ENCODE assay signal across 8 cellular contexts in genomic region chr12:117854339-117855012, GRCh38.
DNase-seq lines count a peak whose midpoint lies in the region; ATAC-seq, FAIRE-seq and TF ChIP-seq lines count a peak whose summit lies in the region.

No MANE protein-coding gene starts in this region.

- H3K36me3 ChIP-seq in HAP-1 (replicated peaks): no peaks in the 10 kb centered on the region

- H3K4me1 Mint-ChIP-seq in activated T-cell treated with anti-CD3 and anti-CD28 coated beads, Interleukin-2, amount 50 U/mL, for 72 hours (ENCODE audit: low read depth): no peaks in the 10 kb centered on the region

- no peaks in the 10 kb centered on the region for H3K27me3 Mint-ChIP-seq in activated T-cell treated with anti-CD3 and anti-CD28 coated beads, Interleukin-2, amount 50 U/mL, for 72 hours (ENCODE audit: low read depth)

- no peak overlapping the region for H3K27ac Mint-ChIP-seq in activated T-cell treated with anti-CD3 and anti-CD28 coated beads, Interleukin-2, amount 50 U/mL, for 72 hours

- peaks cover 0 to 2% of the 10 kb centered on the region in 2 donors for H3K36me3 Mint-ChIP-seq in activated T-cell treated with anti-CD3 and anti-CD28 coated beads, Interleukin-2, amount 50 U/mL, for 72 hours (ENCODE audit: insufficient read depth in 2 of 2)

- peak in 1 of 2 donors; percentile 39 for ATAC-seq in activated T-cell treated with anti-CD3 and anti-CD28 coated beads, Interleukin-2, amount 50 U/mL, for 72 hours (replicated peaks in 1 of 2)
- no peak for ATAC-seq in GM19467 (IDR thresholded peaks at IDR 0.05; ENCODE audit: unreplicated experiment)

- H3K9me3 Mint-ChIP-seq in activated T-cell treated with anti-CD3 and anti-CD28 coated beads, Interleukin-2, amount 50 U/mL, for 72 hours: peaks cover 0 to 4% of the 10 kb centered on the region in 2 donors

- H3K4me3 Mint-ChIP-seq in activated T-cell treated with anti-CD3 and anti-CD28 coated beads, Interleukin-2, amount 50 U/mL, for 72 hours: no peak overlapping the region

- no peaks in the 10 kb centered on the region for H3K9me3 ChIP-seq in HAP-1

- DNase-seq in COR-L47 (lab: John Stamatoyannopoulos, UW) (peak; percentile 13), HAP-1 (ENCODE audit: low spot score in 2 of 2) (peak; percentile 52 to 80), NCI-H526 treated with DMSO at 0.1 percent for 48 hours (lab: John Stamatoyannopoulos, UW) (peak; percentile 54), iPS-NIHi11 (ENCODE audit: low spot score) (peak; percentile 74), GM12892 (ENCODE audit: insufficient read length) (no peak)
- DNase-seq in activated T-cell treated with anti-CD3 and anti-CD28 coated beads, Interleukin-2, amount 50 U/mL, for 72 hours: peak; percentile 48 to 63
- DNase-seq in stimulated activated CD8-positive, alpha-beta memory T cell treated with anti-CD3 and anti-CD28 coated beads, Interleukin-15, amount 100 ng/mL, for 48 hours (ENCODE audit: low read depth in 2 of 2): peak; percentile 12 to 23

- no peaks in the 10 kb centered on the region for H3K4me1 ChIP-seq in HAP-1

- no peak for TF ChIP-seq POLR2A in GM12892 (IDR thresholded peaks at IDR 0.05; ENCODE audit: low read depth, low read length)

- FAIRE-seq in GM12892 (lab: Jason Lieb, UNC): no peak

- H3K4me3 ChIP-seq in HAP-1: no peak overlapping the region

- in situ Hi-C loops in HAP-1 (cut with MboI; ENCODE audit: low sequenced_read_pairs): loop anchor here (10.0 to 25.0 kb wide), 2 partner anchors 533 to 640 kb away; partner anchors contain the start of gene SUDS3

- H3K27me3 ChIP-seq in HAP-1 (ENCODE audit: low read depth): no peaks in the 10 kb centered on the region; the same call in 1 of the 2 replicates
